ENCODE assay signal across 15 cellular contexts in genomic region chr10:119424591-119424975, GRCh38.
DNase-seq lines count a peak whose midpoint lies in the region; ATAC-seq and TF ChIP-seq lines count a peak whose summit lies in the region.
"Had no signal": no experiment of that assay in that cellular context is flagged by ENCODE, and none has a peak within 500 bp of the region (broad histone marks: within the 10 kb centered on the region; RNA-seq: fewer than 3 reads in every experiment).

No MANE protein-coding gene starts in this region.

- peak overlapping the region; percentile 13 for H3K27ac Mint-ChIP-seq in stimulated activated effector memory CD8-positive, alpha-beta T cell treated with anti-CD3 and anti-CD28 coated beads, Interleukin-12 subunit alpha, Interleukin-12 subunit beta, amount 100 ng/mL, for 72 hours

- peaks cover 0 to 15% (median 0%) of the 10 kb centered on the region in 11 experiments; a peak in 4 of 22 replicates for H3K9me3 ChIP-seq in BLaER1 treated with 17β-estradiol and CSF1 and Interleukin-3, amounts not matched to agents 10 nM and 100 nM (replicated peaks in 1 of 11)
- no peaks in the 10 kb centered on the region for H3K9me3 ChIP-seq in KOPT-K1 (ENCODE audit: insufficient read depth, low read length, poor library complexity, severe bottlenecking)
- no peaks in the 10 kb centered on the region for H3K9me3 ChIP-seq in GM23248 (ENCODE audit: low read depth)
- H3K9me3 ChIP-seq: A549, BE2C, Caco-2 had no signal

- peaks cover 11% of the 10 kb centered on the region for H3K36me3 Mint-ChIP-seq in stimulated activated effector memory CD8-positive, alpha-beta T cell treated with anti-CD3 and anti-CD28 coated beads, Interleukin-12 subunit alpha, Interleukin-12 subunit beta, amount 100 ng/mL, for 72 hours

- CTCF ChIA-PET in GM10248 (lab: Yijun Ruan, JAX), result interaction anchor here (1.5 to 6.3 kb wide), 6 partner anchors 9 to 218 kb away, joined by 3 to 36 read pairs (median 7); partner anchors contain the start of gene GRK5

- no peak overlapping the region for H3K4me3 Mint-ChIP-seq in stimulated activated effector memory CD8-positive, alpha-beta T cell treated with anti-CD3 and anti-CD28 coated beads, Interleukin-12 subunit alpha, Interleukin-12 subunit beta, amount 100 ng/mL, for 72 hours
- H3K4me3 Mint-ChIP-seq: CD8-positive, alpha-beta memory T cell; H9 had no signal

- in situ Hi-C loops in GM23248 (cut with MboI), result loop anchor here (10.0 kb wide), 1 partner anchor 230 kb away; no protein-coding TSS in a partner anchor
- in situ Hi-C loops in brain microvascular endothelial cell (cut with HindIII; ENCODE audit: low pct_ligation_motif_present, low sequenced_read_pairs), result loop anchor here (25.0 kb wide), 1 partner anchor 212 kb away; the partner anchor contains the start of gene GRK5

- WGBS in GM23248 (ENCODE audit: low coverage in 1 of 2, low lambda C conversion rate in 2 of 2, missing lambda C conversion rate in 2 of 2), 2 experiments, result 77 to 84% methylated on average over 3 of the region's 3 CpGs

- H3K4me1 ChIP-seq in BLaER1 treated with 17β-estradiol and CSF1 and Interleukin-3, amounts not matched to agents 10 nM and 100 nM, result peaks cover 29 to 65% (median 60%) of the 10 kb centered on the region in 10 experiments
- H3K4me1 ChIP-seq in GM23248 (ENCODE audit: insufficient read depth), result peaks cover 5% of the 10 kb centered on the region; the same call in 1 of the 2 replicates
- H3K4me1 ChIP-seq: A549, Caco-2 had no signal

- H2AFZ ChIP-seq in GM23248, result no peak overlapping the region

- no peaks in the 10 kb centered on the region for H3K9me2 ChIP-seq in GM23248 (ENCODE audit: insufficient read depth)

- H3K4me1 Mint-ChIP-seq in stimulated activated effector memory CD8-positive, alpha-beta T cell treated with anti-CD3 and anti-CD28 coated beads, Interleukin-12 subunit alpha, Interleukin-12 subunit beta, amount 100 ng/mL, for 72 hours, result no peaks in the 10 kb centered on the region

- no peaks in the 10 kb centered on the region for H3F3A ChIP-seq in GM23248 (ENCODE audit: insufficient read depth)

- no peak for DNase-seq in left lobe of liver (ENCODE audit: low spot score)
- no peak for DNase-seq in stimulated activated effector memory CD8-positive, alpha-beta T cell treated with anti-CD3 and anti-CD28 coated beads, Interleukin-12 subunit alpha, Interleukin-12 subunit beta, amount 100 ng/mL, for 72 hours (ENCODE audit: low spot score in 2 of 2)
- DNase-seq in GM10248 (ENCODE audit: extremely low spot score), result no peak
- DNase-seq in GM23248, result no peak
- no peak for DNase-seq in brain microvascular endothelial cell
- DNase-seq: BE2C; Caco-2; CD8-positive, alpha-beta memory T cell; DND-41; GDM1; GOT3; H9 had no signal

- peak overlapping the region in 10 of 11 experiments; percentile 21 to 88 (median 70); a peak in 17 of 22 replicates for H3K4me2 ChIP-seq in BLaER1 treated with 17β-estradiol and CSF1 and Interleukin-3, amounts not matched to agents 10 nM and 100 nM
- H3K4me2 ChIP-seq in GM23248 (ENCODE audit: unreplicated experiment), result no peak overlapping the region
- H3K4me2 ChIP-seq: A549 had no signal

- no peak overlapping the region for H3K4me3 ChIP-seq in BLaER1 treated with 17β-estradiol and CSF1 and Interleukin-3, amounts not matched to agents 10 nM and 100 nM
- H3K4me3 ChIP-seq in GM23248 (no peak overlapping the region), brain microvascular endothelial cell (ENCODE audit: low read depth, low read length) (no peak overlapping the region)
- H3K4me3 ChIP-seq: A549 had no signal

- POLR2A ChIA-PET in GM10248 (lab: Yijun Ruan, JAX), result interaction anchor here (0.6 kb wide), 1 partner anchor 734 kb away, joined by 13 read pairs; no protein-coding TSS in a partner anchor

- H3K27me3 ChIP-seq in BLaER1 treated with 17β-estradiol and CSF1 and Interleukin-3, amounts not matched to agents 10 nM and 100 nM, result peaks cover 0 to 22% (median 7%) of the 10 kb centered on the region in 11 experiments; a peak in 11 of 22 replicates
- no peaks in the 10 kb centered on the region for H3K27me3 ChIP-seq in GM23248 (replicated peaks; ENCODE audit: insufficient read depth)
- no peaks in the 10 kb centered on the region for H3K27me3 ChIP-seq in brain microvascular endothelial cell (replicated peaks)
- H3K27me3 ChIP-seq: BE2C had no signal

- H3K36me3 ChIP-seq in BLaER1 treated with 17β-estradiol and CSF1 and Interleukin-3, amounts not matched to agents 10 nM and 100 nM, result no peaks in the 10 kb centered on the region; a peak in 1 of 22 replicates
- H3K36me3 ChIP-seq in KOPT-K1 (ENCODE audit: insufficient read depth, low read length) (peaks cover 67% of the 10 kb centered on the region), GM23248 (ENCODE audit: low read depth) (no peaks in the 10 kb centered on the region), brain microvascular endothelial cell (replicated peaks) (peaks cover 17% of the 10 kb centered on the region)

- H3K79me2 ChIP-seq in GM23248 (ENCODE audit: insufficient read depth), result no peaks in the 10 kb centered on the region

- ATAC-seq in left lobe of liver, result peak; percentile 67
- ATAC-seq in stimulated activated effector memory CD8-positive, alpha-beta T cell treated with anti-CD3 and anti-CD28 coated beads, Interleukin-12 subunit alpha, Interleukin-12 subunit beta, amount 100 ng/mL, for 72 hours, result no peak
- ATAC-seq: A549 had no signal

- no peak overlapping the region for H3K27ac ChIP-seq in BLaER1 treated with 17β-estradiol and CSF1 and Interleukin-3, amounts not matched to agents 10 nM and 100 nM
- H3K27ac ChIP-seq in KOPT-K1 (ENCODE audit: low read depth, low read length, poor library complexity, severe bottlenecking), result peak overlapping the region; percentile 49
- H3K27ac ChIP-seq in GM23248, result no peak overlapping the region
- no peak overlapping the region for H3K27ac ChIP-seq in brain microvascular endothelial cell
- H3K27ac ChIP-seq: A549 had no signal

- TF ChIP-seq CTCF in GM10248 (IDR thresholded peaks at IDR 0.05; ENCODE audit: control extremely low read depth, extremely low read depth, low read depth, missing control alignments), result no peak
- no peak for TF ChIP-seq CTCF in brain microvascular endothelial cell (IDR thresholded peaks at IDR 0.05; ENCODE audit: low read depth, low read length, missing control alignments)

- H3K9ac ChIP-seq in BLaER1 treated with 17β-estradiol and CSF1 and Interleukin-3, amounts not matched to agents 10 nM and 100 nM, result no peak overlapping the region
- H3K9ac ChIP-seq in GM23248, result no peak overlapping the region

- peaks cover 0 to 16% (median 0%) of the 10 kb centered on the region in 11 experiments; a peak in 6 of 22 replicates for H4K20me1 ChIP-seq in BLaER1 treated with 17β-estradiol and CSF1 and Interleukin-3, amounts not matched to agents 10 nM and 100 nM
- H4K20me1 ChIP-seq in GM23248 (ENCODE audit: insufficient read depth), result no peaks in the 10 kb centered on the region

- no peaks in the 10 kb centered on the region for H3K9me3 Mint-ChIP-seq in stimulated activated effector memory CD8-positive, alpha-beta T cell treated with anti-CD3 and anti-CD28 coated beads, Interleukin-12 subunit alpha, Interleukin-12 subunit beta, amount 100 ng/mL, for 72 hours
- H3K9me3 Mint-ChIP-seq: CD8-positive, alpha-beta memory T cell; H9 had no signal
